23 cellular contexts compared by ENCODE assay signal in the genomic region with DNA sequence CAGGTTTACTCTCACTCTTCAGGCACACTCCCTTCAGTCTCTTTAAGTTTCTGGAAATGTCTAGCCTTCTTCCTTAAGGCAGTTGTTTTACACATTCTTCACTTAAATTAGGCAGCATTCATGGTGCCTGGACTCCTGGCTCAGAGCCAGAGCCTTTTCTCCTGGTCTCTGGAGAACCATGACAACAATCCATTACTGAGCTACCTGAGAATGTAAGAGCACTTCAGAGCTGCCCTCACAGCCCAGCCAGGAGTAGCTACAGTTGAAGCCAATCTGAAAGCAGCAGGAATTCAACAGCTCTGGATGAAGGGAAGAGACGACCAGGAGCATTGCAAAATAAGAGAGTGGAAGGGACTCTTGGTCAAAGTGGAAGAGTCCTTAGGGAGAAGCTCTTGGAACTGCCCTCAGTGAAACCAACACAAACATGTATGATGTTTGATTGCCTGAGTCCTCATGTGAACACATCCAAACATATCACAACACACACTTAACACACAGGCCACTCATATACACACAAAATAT.
DNase-seq lines count a peak whose midpoint lies in the region; ATAC-seq and TF ChIP-seq lines count a peak whose summit lies in the region.
"Had no signal": no experiment of that assay in that cellular context is flagged by ENCODE, and none has a peak within 500 bp of the region (broad histone marks: within the 10 kb centered on the region; RNA-seq: fewer than 3 reads in every experiment).

No MANE protein-coding gene starts in this region.

- no peaks in the 10 kb centered on the region for H3F3A ChIP-seq in GM23338 (replicated peaks; ENCODE audit: low read depth)

- no peaks in the 10 kb centered on the region; the same call in 2 of the 3 replicates for H3K36me3 Mint-ChIP-seq in GM23338 (ENCODE audit: low read depth)
- H3K36me3 Mint-ChIP-seq in natural killer cell treated with Interleukin-12 subunit alpha and Interleukin-12 subunit beta and Interleukin-15 and Interleukin-18, amount 100 ng/mL, for 72 hours: no peaks in the 10 kb centered on the region
- H3K36me3 Mint-ChIP-seq: activated naive CD8-positive, alpha-beta T cell treated with anti-CD3 and anti-CD28 coated beads for 36 hours; CD8-positive, alpha-beta T cell; naive B cell; type B pancreatic cell had no signal

- H3K27me3 ChIP-seq in GM23338 (ENCODE audit: insufficient read depth): no peaks in the 10 kb centered on the region
- no peaks in the 10 kb centered on the region for H3K27me3 ChIP-seq in lung (ENCODE audit: control insufficient read depth, insufficient read depth)

- no peaks in the 10 kb centered on the region for H3K9me3 ChIP-seq in lung (ENCODE audit: control insufficient read depth in 2 of 2, insufficient read depth in 1 of 2, low read length in 1 of 2)

- no peak overlapping the region for H3K4me2 ChIP-seq in GM23338

- no peaks in the 10 kb centered on the region for H3K9me3 Mint-ChIP-seq in GM23338
- peaks cover 4% of the 10 kb centered on the region for H3K9me3 Mint-ChIP-seq in natural killer cell treated with Interleukin-12 subunit alpha and Interleukin-12 subunit beta and Interleukin-15 and Interleukin-18, amount 100 ng/mL, for 72 hours
- H3K9me3 Mint-ChIP-seq: activated naive CD8-positive, alpha-beta T cell treated with anti-CD3 and anti-CD28 coated beads for 36 hours; type B pancreatic cell had no signal

- no peak for TF ChIP-seq CTCF in GM23338 (conservative IDR thresholded peaks at IDR 0.05; ENCODE audit: low read depth in 2 of 2)
- TF ChIP-seq CTCF in lung (IDR thresholded peaks at IDR 0.05; ENCODE audit: control extremely low read depth, extremely low read depth): no peak

- H3K36me3 ChIP-seq in GM23338 (ENCODE audit: insufficient read depth) (no peaks in the 10 kb centered on the region), lung (ENCODE audit: control insufficient read depth in 2 of 2, insufficient read depth in 2 of 2, low read length in 2 of 2) (no peaks in the 10 kb centered on the region)

- H3K4me3 Mint-ChIP-seq in GM23338: no peak overlapping the region
- H3K4me3 Mint-ChIP-seq in natural killer cell treated with Interleukin-12 subunit alpha and Interleukin-12 subunit beta and Interleukin-15 and Interleukin-18, amount 100 ng/mL, for 72 hours: no peak overlapping the region
- H3K4me3 Mint-ChIP-seq: activated naive CD8-positive, alpha-beta T cell treated with anti-CD3 and anti-CD28 coated beads for 36 hours; CD8-positive, alpha-beta T cell; naive B cell; stimulated activated naive CD8-positive, alpha-beta T cell treated with anti-CD3 and anti-CD28 coated beads, Interleukin-15, Interleukin-2, amounts not matched to agents 100 ng/mL and 50 ng/mL, for 24 hours had no signal

- H3K4me3 ChIP-seq in GM23338 (no peak overlapping the region), lung (no peak overlapping the region)

- no peaks in the 10 kb centered on the region for H3K9me2 ChIP-seq in GM23338 (ENCODE audit: insufficient read depth)

- H4K20me1 ChIP-seq in GM23338 (replicated peaks; ENCODE audit: insufficient read depth): no peaks in the 10 kb centered on the region

- peaks cover 36% of the 10 kb centered on the region for H3K4me1 Mint-ChIP-seq in GM23338
- H3K4me1 Mint-ChIP-seq in natural killer cell treated with Interleukin-12 subunit alpha and Interleukin-12 subunit beta and Interleukin-15 and Interleukin-18, amount 100 ng/mL, for 72 hours (ENCODE audit: low read depth in 2 of 2): no peaks in the 10 kb centered on the region
- H3K4me1 Mint-ChIP-seq: activated naive CD8-positive, alpha-beta T cell treated with anti-CD3 and anti-CD28 coated beads for 36 hours; naive B cell had no signal

- H3K27ac Mint-ChIP-seq in GM23338: no peak overlapping the region
- no peak overlapping the region for H3K27ac Mint-ChIP-seq in natural killer cell treated with Interleukin-12 subunit alpha and Interleukin-12 subunit beta and Interleukin-15 and Interleukin-18, amount 100 ng/mL, for 72 hours
- H3K27ac Mint-ChIP-seq: activated naive CD8-positive, alpha-beta T cell treated with anti-CD3 and anti-CD28 coated beads for 36 hours; CD8-positive, alpha-beta T cell; stimulated activated naive CD8-positive, alpha-beta T cell treated with anti-CD3 and anti-CD28 coated beads, Interleukin-15, Interleukin-2, amounts not matched to agents 100 ng/mL and 50 ng/mL, for 24 hours; type B pancreatic cell had no signal

- WGBS in lung, 2 donors: 32 to 52% methylated on average over 1 of the region's 1 CpG

- DNase-seq in GM23338 (ENCODE audit: low spot score) (no peak), NCI-H146 treated with DMSO at 0.1 percent for 48 hours (lab: John Stamatoyannopoulos, UW; ENCODE audit: unreplicated experiment) (peak; percentile 79), NCI-H69 (lab: John Stamatoyannopoulos, UW) (peak; percentile 97), lung (ENCODE audit: low spot score) (peak; percentile 44), inferior parietal cortex (ENCODE audit: extremely low spot score) (no peak), amniotic stem cell (lab: John Stamatoyannopoulos, UW) (no peak)
- no peak for DNase-seq in natural killer cell treated with Interleukin-12 subunit alpha and Interleukin-12 subunit beta and Interleukin-15 and Interleukin-18, amount 100 ng/mL, for 72 hours (ENCODE audit: low spot score)
- DNase-seq: activated CD4-positive, CD25-positive, alpha-beta regulatory T cell treated with anti-CD3 and anti-CD28 coated beads, Interleukin-2, amount 50 U/mL, for 72 hours; activated CD8-positive, alpha-beta memory T cell treated with anti-CD3 and anti-CD28 coated beads for 24 hours; activated naive CD8-positive, alpha-beta T cell treated with anti-CD3 and anti-CD28 coated beads for 36 hours; CD8-positive, alpha-beta T cell; glutamatergic neuron; KG1; mammary epithelial cell; MV-4-11; naive B cell; NCI-H82; stimulated activated CD4-positive, alpha-beta T cell treated with anti-CD3 and anti-CD28 coated beads, Interleukin-1b, Interleukin-23, amount 100 ng/mL, for 48 hours had no signal

- H2AFZ ChIP-seq in GM23338: peak overlapping the region; percentile 39; the same call in 1 of the 2 replicates

- ATAC-seq in GM23338 (peak; percentile 45; the same call in 2 of the 3 replicates), lung (ENCODE audit: insufficient read depth, low FRiP score) (no peak), GM21825 (IDR thresholded peaks at IDR 0.05; ENCODE audit: unreplicated experiment) (no peak)
- ATAC-seq in natural killer cell treated with Interleukin-12 subunit alpha and Interleukin-12 subunit beta and Interleukin-15 and Interleukin-18, amount 100 ng/mL, for 72 hours: no peak
- ATAC-seq: CD8-positive, alpha-beta T cell; Panc1; SK-N-SH treated with all-trans-retinoic acid at 6 μM for 48 hours had no signal

- H3K79me2 ChIP-seq in GM23338 (replicated peaks; ENCODE audit: insufficient read depth): no peaks in the 10 kb centered on the region

- H3K4me1 ChIP-seq in GM23338 (ENCODE audit: insufficient read depth) (peaks cover 29% of the 10 kb centered on the region; the same call in 1 of the 2 replicates), lung (ENCODE audit: control insufficient read depth in 2 of 2, insufficient read depth in 2 of 2, low read length in 2 of 2) (no peaks in the 10 kb centered on the region)

- peaks cover 3% of the 10 kb centered on the region for H3K27me3 Mint-ChIP-seq in GM23338 (ENCODE audit: insufficient read depth, low read depth, poor library complexity)
- H3K27me3 Mint-ChIP-seq in natural killer cell treated with Interleukin-12 subunit alpha and Interleukin-12 subunit beta and Interleukin-15 and Interleukin-18, amount 100 ng/mL, for 72 hours: no peaks in the 10 kb centered on the region
- H3K27me3 Mint-ChIP-seq: activated naive CD8-positive, alpha-beta T cell treated with anti-CD3 and anti-CD28 coated beads for 36 hours; naive B cell; stimulated activated naive CD8-positive, alpha-beta T cell treated with anti-CD3 and anti-CD28 coated beads, Interleukin-15, Interleukin-2, amounts not matched to agents 100 ng/mL and 50 ng/mL, for 24 hours; type B pancreatic cell had no signal

- H3K27ac ChIP-seq in GM23338 (ENCODE audit: low read depth) (no peak overlapping the region), lung (ENCODE audit: low read depth in 1 of 2, low read length in 1 of 2) (no peak overlapping the region)

TF ChIP-seq in GM23338, 12 proteins besides CTCF, POLR2A, EP300 and RAD21 (continues in another document):
- TF ChIP-seq EZH2phosphoT487 (IDR thresholded peaks at IDR 0.05; ENCODE audit: unreplicated experiment) (no peak), EZH2 (IDR thresholded peaks at IDR 0.05; ENCODE audit: low read depth, unreplicated experiment) (no peak), JUNB (IDR thresholded peaks at IDR 0.05; ENCODE audit: unreplicated experiment) (no peak), ZNF114 (CRISPR knock-in tag; IDR thresholded peaks at IDR 0.05) (no peak), STAT1 (IDR thresholded peaks at IDR 0.05; ENCODE audit: unreplicated experiment) (no peak), POLR2AphosphoS5 (IDR thresholded peaks at IDR 0.05; ENCODE audit: low read depth) (no peak), ZNF331 (CRISPR knock-in tag; IDR thresholded peaks at IDR 0.05; ENCODE audit: low read depth) (no peak), NANOG (IDR thresholded peaks at IDR 0.05; ENCODE audit: borderline replicate concordance) (no peak)
- TF ChIP-seq, protein P1, sequence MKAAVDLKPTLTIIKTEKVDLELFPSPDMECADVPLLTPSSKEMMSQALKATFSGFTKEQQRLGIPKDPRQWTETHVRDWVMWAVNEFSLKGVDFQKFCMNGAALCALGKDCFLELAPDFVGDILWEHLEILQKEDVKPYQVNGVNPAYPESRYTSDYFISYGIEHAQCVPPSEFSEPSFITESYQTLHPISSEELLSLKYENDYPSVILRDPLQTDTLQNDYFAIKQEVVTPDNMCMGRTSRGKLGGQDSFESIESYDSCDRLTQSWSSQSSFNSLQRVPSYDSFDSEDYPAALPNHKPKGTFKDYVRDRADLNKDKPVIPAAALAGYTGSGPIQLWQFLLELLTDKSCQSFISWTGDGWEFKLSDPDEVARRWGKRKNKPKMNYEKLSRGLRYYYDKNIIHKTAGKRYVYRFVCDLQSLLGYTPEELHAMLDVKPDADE (IDR thresholded peaks at IDR 0.05): no peak

Comparison
In these comparisons a context has a peak if more than half of its experiments do, and no peak if none do; other contexts are left out.
1. DNase-seq: peak in NCI-H146 treated with DMSO at 0.1 percent for 48 hours (single experiment), NCI-H69 (single experiment) and lung (single experiment); none in GM23338 (single experiment), inferior parietal cortex (single experiment), natural killer cell treated with Interleukin-12 subunit alpha and Interleukin-12 subunit beta and Interleukin-15 and Interleukin-18, amount 100 ng/mL, for 72 hours (single experiment) and amniotic stem cell (single experiment).